8 cellular contexts compared by ENCODE assay signal in the genomic region with DNA sequence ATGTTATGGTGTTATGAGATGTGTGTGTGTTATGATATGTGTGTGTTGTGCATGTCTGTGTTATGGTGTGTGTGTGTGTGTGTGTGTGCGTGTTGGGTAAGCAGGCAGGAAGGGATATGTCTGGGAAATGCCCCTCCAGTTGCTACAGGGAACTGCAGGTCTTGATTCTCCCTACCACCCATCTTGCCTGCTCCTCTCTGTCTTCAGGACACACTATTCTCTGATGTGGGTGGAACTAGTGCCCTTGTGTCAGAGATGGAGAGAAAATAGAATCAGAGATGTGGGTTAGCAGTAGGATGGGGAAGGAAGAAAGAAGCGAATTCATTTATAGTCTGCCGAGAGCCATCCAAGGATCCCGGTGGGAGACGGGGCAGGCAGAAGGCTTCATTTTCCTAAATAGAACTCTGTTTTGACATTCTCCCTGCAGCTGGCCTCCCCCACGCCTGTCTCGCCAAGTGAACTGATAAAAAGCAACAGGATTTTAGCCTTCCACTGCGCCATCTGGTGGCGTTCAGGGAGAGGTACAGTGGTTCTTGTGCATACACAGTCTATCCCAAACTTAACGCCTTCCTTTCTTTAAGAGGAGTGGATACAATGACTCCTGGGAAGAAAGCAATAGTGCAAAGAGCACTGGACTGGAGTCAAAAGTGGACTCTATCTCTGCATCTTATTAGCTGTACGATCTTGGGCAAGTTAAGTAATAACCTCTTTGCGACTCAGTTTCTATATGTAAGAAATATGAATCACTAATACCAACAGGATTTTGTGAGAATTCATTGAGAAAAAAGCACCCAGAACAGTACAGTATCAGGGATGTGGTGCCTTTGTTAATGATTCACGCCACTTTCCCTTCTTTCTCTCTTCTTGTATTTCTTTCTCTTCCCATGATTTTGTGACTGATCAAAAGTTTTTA. TPM values are rescaled to one million over a fixed set of nuclear protein-coding genes. Genes with fewer than 3 reads are reported as not detected.
DNase-seq lines count a peak whose midpoint lies in the region; ATAC-seq and TF ChIP-seq lines count a peak whose summit lies in the region.

No MANE protein-coding gene starts in this region.

- no peaks in the 10 kb centered on the region for H3K9me3 Mint-ChIP-seq in activated T-cell treated with anti-CD3 and anti-CD28 coated beads, Interleukin-2, amount 50 U/mL, for 24 hours
- H3K9me3 Mint-ChIP-seq in neural progenitor cell, result no peaks in the 10 kb centered on the region

- H3K79me2 ChIP-seq in neural progenitor cell (ENCODE audit: low read depth), result no peaks in the 10 kb centered on the region

- DNase-seq in DMS 273 (lab: John Stamatoyannopoulos, UW; ENCODE audit: unreplicated experiment) (peak; percentile 79), KG1 (lab: John Stamatoyannopoulos, UW) (peak; percentile 31), Peyer's patch (peak; percentile 49 to 91 (median 78)), fibroblast of gingiva (ENCODE audit: low read depth) (peak; percentile 74), neural progenitor cell (ENCODE audit: low spot score) (peak; percentile 79), suprapubic skin (ENCODE audit: low spot score in 2 of 2) (peak; percentile 85 to 93)
- DNase-seq in activated T-cell treated with anti-CD3 and anti-CD28 coated beads, Interleukin-2, amount 50 U/mL, for 24 hours, result peak; percentile 73

- TF ChIP-seq POLR2A in Peyer's patch (IDR thresholded peaks at IDR 0.05) (no peak), suprapubic skin (IDR thresholded peaks at IDR 0.05) (no peak)

- H3K4me1 ChIP-seq in Peyer's patch, result peaks cover 0 to 8% (median 0%) of the 10 kb centered on the region in 4 donors
- H3K4me1 ChIP-seq in neural progenitor cell, result peaks cover 4% of the 10 kb centered on the region
- H3K4me1 ChIP-seq in suprapubic skin, result peaks cover 7% of the 10 kb centered on the region

- no peaks in the 10 kb centered on the region for H3F3A ChIP-seq in neural progenitor cell (ENCODE audit: low read depth)

- H2AFZ ChIP-seq in neural progenitor cell (replicated peaks), result peak overlapping the region; percentile 85

- ATAC-seq in GM21423 (IDR thresholded peaks at IDR 0.05; ENCODE audit: unreplicated experiment), result peak; percentile 82

- no peaks in the 10 kb centered on the region for H3K9me3 ChIP-seq in Peyer's patch
- no peaks in the 10 kb centered on the region for H3K9me3 ChIP-seq in neural progenitor cell (ENCODE audit: low read depth)
- no peaks in the 10 kb centered on the region for H3K9me3 ChIP-seq in suprapubic skin

- H3K27ac ChIP-seq in Peyer's patch (no peak overlapping the region), neural progenitor cell (no peak overlapping the region), suprapubic skin (no peak overlapping the region)

- H3K9ac ChIP-seq in neural progenitor cell, result no peak overlapping the region

- no peak overlapping the region for H3K4me3 Mint-ChIP-seq in activated T-cell treated with anti-CD3 and anti-CD28 coated beads, Interleukin-2, amount 50 U/mL, for 24 hours
- no peak overlapping the region for H3K4me3 Mint-ChIP-seq in neural progenitor cell

- H3K27me3 ChIP-seq in Peyer's patch, result no peaks in the 10 kb centered on the region
- H3K27me3 ChIP-seq in neural progenitor cell, result no peaks in the 10 kb centered on the region
- H3K27me3 ChIP-seq in suprapubic skin, result no peaks in the 10 kb centered on the region

- H3K4me1 Mint-ChIP-seq in activated T-cell treated with anti-CD3 and anti-CD28 coated beads, Interleukin-2, amount 50 U/mL, for 24 hours (ENCODE audit: low read depth), result peaks cover 4% of the 10 kb centered on the region
- H3K4me1 Mint-ChIP-seq in neural progenitor cell, result peaks cover 19% of the 10 kb centered on the region

- H3K27me3 Mint-ChIP-seq in activated T-cell treated with anti-CD3 and anti-CD28 coated beads, Interleukin-2, amount 50 U/mL, for 24 hours, result peaks cover 3% of the 10 kb centered on the region
- H3K27me3 Mint-ChIP-seq in neural progenitor cell (ENCODE audit: insufficient read depth, low read depth), result peaks cover 8% of the 10 kb centered on the region

- peak overlapping the region; percentile 25 for H3K4me2 ChIP-seq in neural progenitor cell

- H3K36me3 ChIP-seq in Peyer's patch (no peaks in the 10 kb centered on the region), neural progenitor cell (no peaks in the 10 kb centered on the region), suprapubic skin (no peaks in the 10 kb centered on the region)

- TF ChIP-seq CTCF in Peyer's patch (IDR thresholded peaks at IDR 0.05), result peak; percentile 71 to 91 (median 88)
- peak; percentile 95 for TF ChIP-seq CTCF in neural progenitor cell (IDR thresholded peaks at IDR 0.05)
- TF ChIP-seq CTCF in suprapubic skin (IDR thresholded peaks at IDR 0.05), result peak; percentile 85 to 89

- 17% methylated on average over 13 of the region's 13 CpGs for WGBS in suprapubic skin

- H4K20me1 ChIP-seq in neural progenitor cell (ENCODE audit: low read depth), result no peaks in the 10 kb centered on the region

- TF ChIP-seq EP300 in suprapubic skin (IDR thresholded peaks at IDR 0.05), result no peak

- no peaks in the 10 kb centered on the region for H3K36me3 Mint-ChIP-seq in activated T-cell treated with anti-CD3 and anti-CD28 coated beads, Interleukin-2, amount 50 U/mL, for 24 hours (ENCODE audit: low read depth)
- no peaks in the 10 kb centered on the region for H3K36me3 Mint-ChIP-seq in neural progenitor cell

- no peak overlapping the region for H3K4me3 ChIP-seq in Peyer's patch
- H3K4me3 ChIP-seq in neural progenitor cell, result no peak overlapping the region
- no peak overlapping the region for H3K4me3 ChIP-seq in suprapubic skin

- no peak overlapping the region for H3K27ac Mint-ChIP-seq in activated T-cell treated with anti-CD3 and anti-CD28 coated beads, Interleukin-2, amount 50 U/mL, for 24 hours
- H3K27ac Mint-ChIP-seq in neural progenitor cell, result peak overlapping the region; percentile 1

RNA-seq across cellular contexts. Expression of a gene that starts 14.1 kb away (rescaled TPM):
- total RNA-seq in Peyer's patch, result 100 to 1,000 TPM in 1 of 4 donors, 10 to 100 TPM in 3; 21.5 to 137 (median 83.4) TPM
- 4.4 and 7.1 TPM in 2 replicates for total RNA-seq in neural progenitor cell (ENCODE audit: low replicate concordance)
- 100 to 1,000 TPM in 3 of 4 donors, 10 to 100 TPM in 1; 98.7 to 157 (median 128) TPM for total RNA-seq in suprapubic skin

Comparison
In these comparisons a context has a peak if more than half of its experiments do, and no peak if none do; other contexts are left out.
1. DNase-seq: peak in every context shown above with its lines; median percentile 89 in suprapubic skin; 79 in DMS 273; 79 in neural progenitor cell; 78 in Peyer's patch; 74 in fibroblast of gingiva; 73 in activated T-cell treated with anti-CD3 and anti-CD28 coated beads, Interleukin-2, amount 50 U/mL, for 24 hours; 31 in KG1.